Comparison of ENCODE assay signal across 19 cellular contexts in the genomic region with DNA sequence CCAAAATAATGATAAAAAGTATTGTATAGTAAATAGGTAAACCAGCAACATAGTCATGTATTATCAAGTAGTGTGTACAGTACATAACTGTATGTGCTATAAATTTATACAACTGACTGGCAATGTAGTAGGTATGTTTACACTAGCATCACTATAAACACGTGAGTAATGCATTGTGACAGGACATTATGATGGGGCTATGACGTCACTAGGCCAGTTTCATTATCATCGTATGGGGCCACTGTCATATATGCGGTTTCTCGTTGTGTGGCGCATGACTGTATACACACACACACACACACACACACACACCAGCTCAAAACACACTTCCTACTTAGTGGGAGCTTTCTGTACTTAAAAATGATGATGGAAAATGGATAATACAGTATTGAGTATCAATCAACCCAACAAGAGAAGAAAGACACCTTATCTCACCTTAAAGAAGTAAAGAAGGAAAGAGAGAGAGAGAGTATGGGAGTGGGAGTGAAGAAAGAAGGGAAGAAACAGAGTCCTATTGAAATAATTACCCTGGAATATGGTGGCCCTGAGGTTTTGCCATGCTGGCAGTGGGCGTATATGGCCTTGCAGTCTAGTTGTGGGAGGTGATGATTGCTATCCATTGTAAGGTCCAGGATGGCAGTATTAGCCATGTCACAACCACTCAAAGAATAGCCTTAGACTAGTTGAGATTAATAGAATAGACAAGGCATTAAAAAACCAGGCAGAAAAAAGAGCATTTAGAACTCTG.
DNase-seq lines count a peak whose midpoint lies in the region; ATAC-seq and TF ChIP-seq lines count a peak whose summit lies in the region.
"Had no signal": no experiment of that assay in that cellular context is flagged by ENCODE, and none has a peak within 500 bp of the region (broad histone marks: within the 10 kb centered on the region; RNA-seq: fewer than 3 reads in every experiment).

No MANE protein-coding gene starts in this region.

- no peak for ATAC-seq in activated CD4-positive, alpha-beta T cell treated with anti-CD3 and anti-CD28 coated beads for 36 hours
- peak; percentile 37 for ATAC-seq in stimulated activated effector memory CD8-positive, alpha-beta T cell treated with anti-CD3 and anti-CD28 coated beads, Interleukin-12 subunit alpha, Interleukin-12 subunit beta, amount 100 ng/mL, for 72 hours
- no peak for ATAC-seq in HG03571 (IDR thresholded peaks at IDR 0.05; ENCODE audit: unreplicated experiment)
- ATAC-seq: GM12878, HCT116 had no signal

- H3K4me3 Mint-ChIP-seq in activated CD4-positive, alpha-beta T cell treated with anti-CD3 and anti-CD28 coated beads for 36 hours: no peak overlapping the region
- no peak overlapping the region for H3K4me3 Mint-ChIP-seq in stimulated activated effector memory CD8-positive, alpha-beta T cell treated with anti-CD3 and anti-CD28 coated beads, Interleukin-12 subunit alpha, Interleukin-12 subunit beta, amount 100 ng/mL, for 72 hours
- H3K4me3 Mint-ChIP-seq: CD4-positive, alpha-beta memory T cell; H9; HFFc6 had no signal

- TF ChIP-seq CTCF in HEK293 (tag by site-specific recombination; IDR thresholded peaks at IDR 0.05) (no peak), ascending aorta (IDR thresholded peaks at IDR 0.05) (no peak)

- no peaks in the 10 kb centered on the region for H3K36me3 Mint-ChIP-seq in activated CD4-positive, alpha-beta T cell treated with anti-CD3 and anti-CD28 coated beads for 36 hours (ENCODE audit: low read depth)
- no peaks in the 10 kb centered on the region for H3K36me3 Mint-ChIP-seq in stimulated activated effector memory CD8-positive, alpha-beta T cell treated with anti-CD3 and anti-CD28 coated beads, Interleukin-12 subunit alpha, Interleukin-12 subunit beta, amount 100 ng/mL, for 72 hours
- H3K36me3 Mint-ChIP-seq: CD4-positive, alpha-beta memory T cell had no signal

- H3K27me3 ChIP-seq in ascending aorta: no peaks in the 10 kb centered on the region

- POLR2A ChIA-PET in activated CD4-positive, alpha-beta T cell treated with anti-CD3 and anti-CD28 coated beads for 36 hours (lab: Charles Lee): no interaction called here
- POLR2A ChIA-PET in HEK293 (lab: Yijun Ruan, JAX): no interaction called here

- no peaks in the 10 kb centered on the region for H3K4me1 Mint-ChIP-seq in activated CD4-positive, alpha-beta T cell treated with anti-CD3 and anti-CD28 coated beads for 36 hours
- no peaks in the 10 kb centered on the region for H3K4me1 Mint-ChIP-seq in stimulated activated effector memory CD8-positive, alpha-beta T cell treated with anti-CD3 and anti-CD28 coated beads, Interleukin-12 subunit alpha, Interleukin-12 subunit beta, amount 100 ng/mL, for 72 hours
- H3K4me1 Mint-ChIP-seq: CD4-positive, alpha-beta memory T cell had no signal

- H3K27ac ChIP-seq in HEK293 (ENCODE audit: extremely low read depth, low read depth, low read length): no peak overlapping the region
- no peak overlapping the region for H3K27ac ChIP-seq in ascending aorta
- H3K27ac ChIP-seq: GM23248 had no signal

- H3K4me3 ChIP-seq in HEK293 (ENCODE audit: low read depth, low read length) (no peak overlapping the region), ascending aorta (no peak overlapping the region)
- H3K4me3 ChIP-seq: GM12878, GM23248 had no signal

- CTCF ChIA-PET in activated CD4-positive, alpha-beta T cell treated with anti-CD3 and anti-CD28 coated beads for 36 hours (lab: Charles Lee): no interaction called here
- CTCF ChIA-PET in HEK293 (lab: Yijun Ruan, JAX): interaction anchor here (0.7 kb wide), 1 partner anchor 9 kb away, joined by 3 read pairs; no protein-coding TSS in a partner anchor

- no peaks in the 10 kb centered on the region for H3K9me3 ChIP-seq in HEK293 (ENCODE audit: control insufficient read depth, insufficient read depth, low read depth, low read length)
- no peaks in the 10 kb centered on the region for H3K9me3 ChIP-seq in ascending aorta

- H3K4me1 ChIP-seq in HEK293 (ENCODE audit: control insufficient read depth, insufficient read depth, low read length) (no peaks in the 10 kb centered on the region), ascending aorta (no peaks in the 10 kb centered on the region)

- H3K27ac Mint-ChIP-seq in activated CD4-positive, alpha-beta T cell treated with anti-CD3 and anti-CD28 coated beads for 36 hours: no peak overlapping the region
- no peak overlapping the region for H3K27ac Mint-ChIP-seq in stimulated activated effector memory CD8-positive, alpha-beta T cell treated with anti-CD3 and anti-CD28 coated beads, Interleukin-12 subunit alpha, Interleukin-12 subunit beta, amount 100 ng/mL, for 72 hours
- H3K27ac Mint-ChIP-seq: CD4-positive, alpha-beta memory T cell; H9; HFFc6 had no signal

- no peaks in the 10 kb centered on the region for H3K27me3 Mint-ChIP-seq in activated CD4-positive, alpha-beta T cell treated with anti-CD3 and anti-CD28 coated beads for 36 hours
- H3K27me3 Mint-ChIP-seq: CD4-positive, alpha-beta memory T cell had no signal

- intact Hi-C loops in activated CD4-positive, alpha-beta T cell treated with anti-CD3 and anti-CD28 coated beads for 36 hours (cut with DNase I, micrococcal nuclease): no loop called here
- intact Hi-C loops in ascending aorta (cut with DNase I): no loop called here

- peak; percentile 5 for DNase-seq in activated CD4-positive, alpha-beta T cell treated with anti-CD3 and anti-CD28 coated beads for 36 hours
- no peak for DNase-seq in activated CD4-positive, alpha-beta T cell treated with anti-CD3 and anti-CD28 coated beads, Interleukin-2, amount 50 U/mL, for 4 hours
- DNase-seq in RKO (ENCODE audit: low spot score) (peak; percentile 1), ascending aorta (ENCODE audit: low spot score in 2 of 2) (no peak)
- no peak for DNase-seq in stimulated activated effector memory CD8-positive, alpha-beta T cell treated with anti-CD3 and anti-CD28 coated beads, Interleukin-12 subunit alpha, Interleukin-12 subunit beta, amount 100 ng/mL, for 72 hours (ENCODE audit: low spot score in 2 of 2)
- DNase-seq: C1 segment of cervical spinal cord; Calu3; CD4-positive, alpha-beta memory T cell; COR-L47; DMS79; EL; GDM1; GM23248; H9; HFFc6 had no signal

- H3K36me3 ChIP-seq in HEK293 (ENCODE audit: control insufficient read depth in 2 of 2, insufficient read depth in 1 of 2, low read length in 2 of 2) (no peaks in the 10 kb centered on the region), ascending aorta (no peaks in the 10 kb centered on the region)

- H3K9me3 Mint-ChIP-seq in activated CD4-positive, alpha-beta T cell treated with anti-CD3 and anti-CD28 coated beads for 36 hours (ENCODE audit: low read depth): no peaks in the 10 kb centered on the region
- no peaks in the 10 kb centered on the region for H3K9me3 Mint-ChIP-seq in stimulated activated effector memory CD8-positive, alpha-beta T cell treated with anti-CD3 and anti-CD28 coated beads, Interleukin-12 subunit alpha, Interleukin-12 subunit beta, amount 100 ng/mL, for 72 hours
- H3K9me3 Mint-ChIP-seq: HFFc6 had no signal

TF ChIP-seq in HEK293, 187 proteins besides CTCF, POLR2A, EP300 and RAD21 (continues in another document):
- TF ChIP-seq TCF7L2 (IDR thresholded peaks at IDR 0.05; ENCODE audit: borderline replicate concordance, low read depth, low read length): no peak
- no peak for TF ChIP-seq ZNF747 (tag by site-specific recombination; IDR thresholded peaks at IDR 0.05)
- TF ChIP-seq, protein P1, sequence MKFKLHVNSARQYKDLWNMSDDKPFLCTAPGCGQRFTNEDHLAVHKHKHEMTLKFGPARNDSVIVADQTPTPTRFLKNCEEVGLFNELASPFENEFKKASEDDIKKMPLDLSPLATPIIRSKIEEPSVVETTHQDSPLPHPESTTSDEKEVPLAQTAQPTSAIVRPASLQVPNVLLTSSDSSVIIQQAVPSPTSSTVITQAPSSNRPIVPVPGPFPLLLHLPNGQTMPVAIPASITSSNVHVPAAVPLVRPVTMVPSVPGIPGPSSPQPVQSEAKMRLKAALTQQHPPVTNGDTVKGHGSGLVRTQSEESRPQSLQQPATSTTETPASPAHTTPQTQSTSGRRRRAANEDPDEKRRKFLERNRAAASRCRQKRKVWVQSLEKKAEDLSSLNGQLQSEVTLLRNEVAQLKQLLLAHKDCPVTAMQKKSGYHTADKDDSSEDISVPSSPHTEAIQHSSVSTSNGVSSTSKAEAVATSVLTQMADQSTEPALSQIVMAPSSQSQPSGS (tag by site-specific recombination; IDR thresholded peaks at IDR 0.05; ENCODE audit: low read depth): peak; percentile 55; the same call in 1 of the 2 replicates
- peak; percentile 68 for TF ChIP-seq EGR2 (tag by site-specific recombination; IDR thresholded peaks at IDR 0.05; ENCODE audit: low read depth)
- no peak for TF ChIP-seq IKZF3 (tag by site-specific recombination; IDR thresholded peaks at IDR 0.05)
- TF ChIP-seq OSR2 (tag by site-specific recombination; IDR thresholded peaks at IDR 0.05): no peak
- no peak for TF ChIP-seq ZFP37 (tag by site-specific recombination; IDR thresholded peaks at IDR 0.05)
- TF ChIP-seq, protein P2, sequence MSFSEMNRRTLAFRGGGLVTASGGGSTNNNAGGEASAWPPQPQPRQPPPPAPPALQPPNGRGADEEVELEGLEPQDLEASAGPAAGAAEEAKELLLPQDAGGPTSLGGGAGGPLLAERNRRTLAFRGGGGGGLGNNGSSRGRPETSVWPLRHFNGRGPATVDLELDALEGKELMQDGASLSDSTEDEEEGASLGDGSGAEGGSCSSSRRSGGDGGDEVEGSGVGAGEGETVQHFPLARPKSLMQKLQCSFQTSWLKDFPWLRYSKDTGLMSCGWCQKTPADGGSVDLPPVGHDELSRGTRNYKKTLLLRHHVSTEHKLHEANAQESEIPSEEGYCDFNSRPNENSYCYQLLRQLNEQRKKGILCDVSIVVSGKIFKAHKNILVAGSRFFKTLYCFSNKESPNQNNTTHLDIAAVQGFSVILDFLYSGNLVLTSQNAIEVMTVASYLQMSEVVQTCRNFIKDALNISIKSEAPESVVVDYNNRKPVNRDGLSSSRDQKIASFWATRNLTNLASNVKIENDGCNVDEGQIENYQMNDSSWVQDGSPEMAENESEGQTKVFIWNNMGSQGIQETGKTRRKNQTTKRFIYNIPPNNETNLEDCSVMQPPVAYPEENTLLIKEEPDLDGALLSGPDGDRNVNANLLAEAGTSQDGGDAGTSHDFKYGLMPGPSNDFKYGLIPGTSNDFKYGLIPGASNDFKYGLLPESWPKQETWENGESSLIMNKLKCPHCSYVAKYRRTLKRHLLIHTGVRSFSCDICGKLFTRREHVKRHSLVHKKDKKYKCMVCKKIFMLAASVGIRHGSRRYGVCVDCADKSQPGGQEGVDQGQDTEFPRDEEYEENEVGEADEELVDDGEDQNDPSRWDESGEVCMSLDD (tag by site-specific recombination; IDR thresholded peaks at IDR 0.05): no peak
- 0 out of 2 replicates have a peak, but pooled peaks have one; percentile 16 for TF ChIP-seq ZBTB21 (tag by site-specific recombination; IDR thresholded peaks at IDR 0.05)
- no peak for TF ChIP-seq OVOL3 (tag by site-specific recombination; IDR thresholded peaks at IDR 0.05)

Comparison
In these comparisons a context has a peak if more than half of its experiments do, and no peak if none do; other contexts are left out.
1. DNase-seq: peak in activated CD4-positive, alpha-beta T cell treated with anti-CD3 and anti-CD28 coated beads for 36 hours (single experiment) and RKO (single experiment); none in activated CD4-positive, alpha-beta T cell treated with anti-CD3 and anti-CD28 coated beads, Interleukin-2, amount 50 U/mL, for 4 hours (0 of 2), stimulated activated effector memory CD8-positive, alpha-beta T cell treated with anti-CD3 and anti-CD28 coated beads, Interleukin-12 subunit alpha, Interleukin-12 subunit beta, amount 100 ng/mL, for 72 hours (0 of 2) and ascending aorta (0 of 2).